8 cellular contexts compared by ENCODE assay signal in genomic region chr12:57215668-57216013, GRCh38. TPM values are rescaled to one million over a fixed set of nuclear protein-coding genes. Genes with fewer than 3 reads are reported as not detected.
DNase-seq lines count a peak whose midpoint lies in the region; ATAC-seq and TF ChIP-seq lines count a peak whose summit lies in the region.

No MANE protein-coding gene starts in this region.

- no TSS peak for BruUV-seq in PC-3 (replicated peaks; lab: Mats Ljungman, UMichigan)

- ATAC-seq in GM19023 (IDR thresholded peaks at IDR 0.05; ENCODE audit: unreplicated experiment) (peak; percentile 46), PC-3 (peak; percentile 10; the same call in 1 of the 2 replicates), HG03571 (IDR thresholded peaks at IDR 0.05; ENCODE audit: unreplicated experiment) (no peak)

- H3K9me2 ChIP-seq in PC-3 (replicated peaks; ENCODE audit: low read length): no peaks in the 10 kb centered on the region

- peak overlapping the region; percentile 30 for H3K4me3 ChIP-seq in AG10803 (ENCODE audit: low read length)
- H3K4me3 ChIP-seq in PC-3 (ENCODE audit: low read length): no peak overlapping the region
- H3K4me3 ChIP-seq in fibroblast of the aortic adventitia (ENCODE audit: low read depth, low read length): no peak overlapping the region

- H3K9ac ChIP-seq in PC-3 (ENCODE audit: low read length): no peak overlapping the region

- no peaks in the 10 kb centered on the region for H3K9me3 ChIP-seq in PC-3 (ENCODE audit: low read length)

- no peak overlapping the region for H2AFZ ChIP-seq in PC-3 (ENCODE audit: low read length)

- peaks cover 19% of the 10 kb centered on the region for H3K27me3 ChIP-seq in PC-3 (ENCODE audit: low read length)

- H3F3A ChIP-seq in PC-3 (ENCODE audit: low read length, unreplicated experiment): no peaks in the 10 kb centered on the region

- no peak overlapping the region for H3K27ac ChIP-seq in PC-3 (ENCODE audit: low read length)
- no peak overlapping the region for H3K27ac ChIP-seq in substantia nigra (ENCODE audit: low read depth, low read length, poor library complexity, severe bottlenecking)

- intact Hi-C loops in PC-3 (cut with micrococcal nuclease): no loop called here

- DNase-seq in AG10803 (ENCODE audit: low read depth) (peak; percentile 44), PC-3 (peak; percentile 34), fibroblast of the aortic adventitia (ENCODE audit: low read depth) (peak; percentile 38), NCI-H2029 (lab: John Stamatoyannopoulos, UW) (no peak), substantia nigra (lab: John Stamatoyannopoulos, UW) (no peak)
- DNase-seq in activated effector memory CD4-positive, alpha-beta T cell treated with anti-CD3 and anti-CD28 coated beads, Interleukin-2, amount 50 U/mL, for 16 hours: no peak

- POLR2A ChIA-PET in PC-3 (lab: Charles Lee; ENCODE audit: unreplicated experiment): no interaction called here

- H3K4me2 ChIP-seq in PC-3 (ENCODE audit: low read length): peak overlapping the region; percentile 87; the same call in 1 of the 2 replicates

- peaks cover 39% of the 10 kb centered on the region for H3K4me1 ChIP-seq in PC-3 (ENCODE audit: insufficient read depth, low read length)

- H3K79me2 ChIP-seq in PC-3 (ENCODE audit: low read length): no peaks in the 10 kb centered on the region

- H3K36me3 ChIP-seq in PC-3 (ENCODE audit: low read depth, low read length): no peaks in the 10 kb centered on the region

- TF ChIP-seq CTCF in AG10803 (conservative IDR thresholded peaks at IDR 0.05; ENCODE audit: low read length) (no peak), PC-3 (conservative IDR thresholded peaks at IDR 0.05; ENCODE audit: low read depth, low read length) (no peak), fibroblast of the aortic adventitia (IDR thresholded peaks at IDR 0.05; ENCODE audit: insufficient read depth, low read length) (no peak)

- no peaks in the 10 kb centered on the region for H4K20me1 ChIP-seq in PC-3 (ENCODE audit: low read length)

- CTCF ChIA-PET in PC-3 (lab: Charles Lee): no interaction called here

RNA-seq across cellular contexts. Expression of gene NXPH4, which starts 1.0 kb away (rescaled TPM):
- total RNA-seq in PC-3 (2014; rRNA removed) (10.7 and 15.1 TPM in 2 replicates), fibroblast of the aortic adventitia (ENCODE audit: low replicate concordance) (1.9 and 2.4 TPM in 2 replicates)

RNA-seq across cellular contexts. Expression of gene SHMT2, which starts 13.9 kb away (rescaled TPM):
- 210 and 263 TPM in 2 replicates for total RNA-seq in PC-3 (2014; rRNA removed)
- 233 and 303 TPM in 2 replicates for total RNA-seq in fibroblast of the aortic adventitia (ENCODE audit: low replicate concordance)

RNA-seq across cellular contexts. Expression of gene STAC3, which starts 35.3 kb away (rescaled TPM):
- 1.4 and 1.8 TPM in 2 replicates for total RNA-seq in PC-3 (2014; rRNA removed)
- 0.90 and 3.8 TPM in 2 replicates for total RNA-seq in fibroblast of the aortic adventitia (ENCODE audit: low replicate concordance)

Comparison
In these comparisons a context has a peak if more than half of its experiments do, and no peak if none do; other contexts are left out.
1. DNase-seq: peak in AG10803 (single experiment), PC-3 (single experiment) and fibroblast of the aortic adventitia (single experiment); none in NCI-H2029 (single experiment), activated effector memory CD4-positive, alpha-beta T cell treated with anti-CD3 and anti-CD28 coated beads, Interleukin-2, amount 50 U/mL, for 16 hours (single experiment) and substantia nigra (0 of 49).